ENCODE assay signal across 1 cellular context in genomic region chr19:50333737-50334617, GRCh38.
TF ChIP-seq lines count a peak whose summit lies in the region.

No MANE protein-coding gene starts in this region.

TF ChIP-seq in HepG2, 621 proteins besides CTCF, POLR2A, EP300 and RAD21 (continued from another document and continues in another):
- 0 out of 2 replicates have a peak, but pooled peaks have one; percentile 39 for TF ChIP-seq MXD3 (CRISPR knock-in tag; IDR thresholded peaks at IDR 0.05)
- peak; percentile 96 for TF ChIP-seq ZNF274 (CRISPR knock-in tag; IDR thresholded peaks at IDR 0.05)
- no peak for TF ChIP-seq SMYD3 (CRISPR knock-in tag; IDR thresholded peaks at IDR 0.05)
- TF ChIP-seq MATR3 (CRISPR knock-in tag; IDR thresholded peaks at IDR 0.05), result no peak
- no peak; the same call in 1 of the 2 replicates for TF ChIP-seq ARHGAP35 (CRISPR knock-in tag; IDR thresholded peaks at IDR 0.05; ENCODE audit: borderline replicate concordance)
- 0 out of 2 replicates have a peak, but pooled peaks have one; percentile 8 for TF ChIP-seq GATAD2A (CRISPR knock-in tag; IDR thresholded peaks at IDR 0.05)
- no peak for TF ChIP-seq RBAK (CRISPR knock-in tag; IDR thresholded peaks at IDR 0.05)
- no peak for TF ChIP-seq AHR (CRISPR knock-in tag; IDR thresholded peaks at IDR 0.05)
- TF ChIP-seq MAX (IDR thresholded peaks at IDR 0.05), result peak; percentile 92
- TF ChIP-seq ZNF276 (CRISPR knock-in tag; IDR thresholded peaks at IDR 0.05; ENCODE audit: low read depth), result 0 out of 2 replicates have a peak, but pooled peaks have one; percentile 57
- TF ChIP-seq ZNF282 (IDR thresholded peaks at IDR 0.05; ENCODE audit: partially characterized antibody), result no peak
- peak; percentile 72 for TF ChIP-seq ZNF143 (CRISPR knock-in tag; IDR thresholded peaks at IDR 0.05)
- no peak for TF ChIP-seq SMARCE1 (IDR thresholded peaks at IDR 0.05; ENCODE audit: borderline replicate concordance)
- peak; percentile 30; the same call in 1 of the 2 replicates for TF ChIP-seq MLXIP (CRISPR knock-in tag; IDR thresholded peaks at IDR 0.05; ENCODE audit: borderline replicate concordance)
- TF ChIP-seq PATZ1 (CRISPR knock-in tag; IDR thresholded peaks at IDR 0.05), result no peak; the same call in 1 of the 2 replicates
- TF ChIP-seq ZNF17 (CRISPR knock-in tag; IDR thresholded peaks at IDR 0.05), result no peak
- no peak for TF ChIP-seq TARDBP (CRISPR knock-in tag; IDR thresholded peaks at IDR 0.05)
- no peak for TF ChIP-seq ZBTB7B (CRISPR knock-in tag; IDR thresholded peaks at IDR 0.05)
- TF ChIP-seq KDM4B (CRISPR knock-in tag; IDR thresholded peaks at IDR 0.05), result no peak
- 0 out of 2 replicates have a peak, but pooled peaks have one; percentile 62 for TF ChIP-seq GPN1 (CRISPR knock-in tag; IDR thresholded peaks at IDR 0.05; ENCODE audit: borderline replicate concordance)
- 0 out of 2 replicates have a peak, but pooled peaks have one; percentile 19 for TF ChIP-seq ZNF280D (CRISPR knock-in tag; IDR thresholded peaks at IDR 0.05)
- peak; percentile 50; the same call in 1 of the 2 replicates for TF ChIP-seq ZSCAN31 (CRISPR knock-in tag; IDR thresholded peaks at IDR 0.05; ENCODE audit: low read depth)
- TF ChIP-seq IRF2 (CRISPR knock-in tag; IDR thresholded peaks at IDR 0.05), result no peak; the same call in 1 of the 2 replicates
- peak; percentile 80 for TF ChIP-seq TEF (CRISPR knock-in tag; IDR thresholded peaks at IDR 0.05)
- no peak for TF ChIP-seq TRIM22 (IDR thresholded peaks at IDR 0.05)
- TF ChIP-seq ZNF12 (CRISPR knock-in tag; IDR thresholded peaks at IDR 0.05), result no peak
- TF ChIP-seq GZF1 (CRISPR knock-in tag; IDR thresholded peaks at IDR 0.05), result no peak
- TF ChIP-seq ISL2 (CRISPR knock-in tag; IDR thresholded peaks at IDR 0.05), result no peak; the same call in 1 of the 2 replicates
- peak; percentile 89 for TF ChIP-seq DBP (CRISPR knock-in tag; IDR thresholded peaks at IDR 0.05; ENCODE audit: not compliant biosample characterization)
- no peak for TF ChIP-seq ZKSCAN5 (CRISPR knock-in tag; IDR thresholded peaks at IDR 0.05)
- TF ChIP-seq ATF4 (CRISPR knock-in tag; IDR thresholded peaks at IDR 0.05), result peak in 1 of 2 experiments; percentile 45; a peak in 2 of 4 replicates
- TF ChIP-seq FIP1L1 (IDR thresholded peaks at IDR 0.05; ENCODE audit: borderline replicate concordance, insufficient read depth, low read depth, low read length), result no peak
- no peak for TF ChIP-seq THYN1 (CRISPR knock-in tag; IDR thresholded peaks at IDR 0.05; ENCODE audit: borderline replicate concordance, low read depth)
- peak; percentile 69; the same call in 1 of the 2 replicates for TF ChIP-seq ZNF674 (CRISPR knock-in tag; IDR thresholded peaks at IDR 0.05; ENCODE audit: low read depth)
- no peak for TF ChIP-seq FOXA3 (CRISPR knock-in tag; IDR thresholded peaks at IDR 0.05)
- TF ChIP-seq ZNF644 (CRISPR knock-in tag; IDR thresholded peaks at IDR 0.05; ENCODE audit: low read depth), result no peak
- no peak for TF ChIP-seq KLF6 (CRISPR knock-in tag; IDR thresholded peaks at IDR 0.05)
- TF ChIP-seq FUBP1 (CRISPR knock-in tag; IDR thresholded peaks at IDR 0.05; ENCODE audit: borderline replicate concordance), result no peak
- TF ChIP-seq ZNF335 (CRISPR knock-in tag; IDR thresholded peaks at IDR 0.05), result 0 out of 2 replicates have a peak, but pooled peaks have one; percentile 55
- TF ChIP-seq RCOR2 (CRISPR knock-in tag; IDR thresholded peaks at IDR 0.05), result no peak
- no peak for TF ChIP-seq ZNF678 (CRISPR knock-in tag; IDR thresholded peaks at IDR 0.05)
- TF ChIP-seq HINFP (CRISPR knock-in tag; IDR thresholded peaks at IDR 0.05; ENCODE audit: low read depth), result peak; percentile 79
- peak; percentile 62; the same call in 1 of the 2 replicates for TF ChIP-seq RFXANK (CRISPR knock-in tag; IDR thresholded peaks at IDR 0.05)
